Comparison of ENCODE assay signal across 21 cellular contexts in genomic region chr1:84155517-84155916, GRCh38. TPM values are rescaled to one million over a fixed set of nuclear protein-coding genes. Genes with fewer than 3 reads are reported as not detected.
A peak's percentile ranks its signal among the peaks of the same experiment; 100 is the strongest.
DNase-seq lines count a peak whose midpoint lies in the region; ATAC-seq and TF ChIP-seq lines count a peak whose summit lies in the region.
"Had no signal": no experiment of that assay in that cellular context is flagged by ENCODE, and none has a peak within 500 bp of the region (broad histone marks: within the 10 kb centered on the region; RNA-seq: fewer than 3 reads in every experiment).

No MANE protein-coding gene starts in this region.

- no peaks in the 10 kb centered on the region for H3K27me3 Mint-ChIP-seq in activated CD8-positive, alpha-beta T cell treated with anti-CD3 and anti-CD28 coated beads for 36 hours
- no peaks in the 10 kb centered on the region for H3K27me3 Mint-ChIP-seq in activated CD8-positive, alpha-beta T cell treated with anti-CD3 and anti-CD28 coated beads, Interleukin-2, amount 10 ng/mL, durations not matched to agents 7 days and 5 days (ENCODE audit: low read depth)
- no peaks in the 10 kb centered on the region for H3K27me3 Mint-ChIP-seq in T-helper 2 cell treated with Interferon-gamma antibody and Interleukin-4, amounts not matched to agents 5 μg/mL and 100 μg/mL, for 36 hours (ENCODE audit: low read depth)
- H3K27me3 Mint-ChIP-seq in natural killer cell treated with Interleukin-12 subunit alpha and Interleukin-12 subunit beta and Interleukin-15 and Interleukin-18, amount 100 ng/mL, for 72 hours = no peaks in the 10 kb centered on the region
- H3K27me3 Mint-ChIP-seq: T-helper 17 cell had no signal

- peaks cover 89% of the 10 kb centered on the region for H3K4me1 Mint-ChIP-seq in activated CD8-positive, alpha-beta T cell treated with anti-CD3 and anti-CD28 coated beads for 36 hours (ENCODE audit: low read depth)
- peaks cover 66% of the 10 kb centered on the region for H3K4me1 Mint-ChIP-seq in activated CD8-positive, alpha-beta T cell treated with anti-CD3 and anti-CD28 coated beads, Interleukin-2, amount 10 ng/mL, durations not matched to agents 7 days and 5 days (ENCODE audit: low read depth)
- H3K4me1 Mint-ChIP-seq in T-helper 2 cell treated with Interferon-gamma antibody and Interleukin-4, amounts not matched to agents 5 μg/mL and 100 μg/mL, for 36 hours (ENCODE audit: low read depth) = peaks cover 58% of the 10 kb centered on the region
- peaks cover 72 to 95% of the 10 kb centered on the region in 2 donors for H3K4me1 Mint-ChIP-seq in natural killer cell treated with Interleukin-12 subunit alpha and Interleukin-12 subunit beta and Interleukin-15 and Interleukin-18, amount 100 ng/mL, for 72 hours (ENCODE audit: low read depth in 2 of 2)

- peak; percentile 41 for ATAC-seq in activated CD8-positive, alpha-beta T cell treated with anti-CD3 and anti-CD28 coated beads for 36 hours
- ATAC-seq in activated CD8-positive, alpha-beta T cell treated with anti-CD3 and anti-CD28 coated beads, Interleukin-2, amount 10 ng/mL, durations not matched to agents 7 days and 5 days = no peak
- peak; percentile 35 for ATAC-seq in GM19452 (IDR thresholded peaks at IDR 0.05; ENCODE audit: unreplicated experiment)
- ATAC-seq in natural killer cell treated with Interleukin-12 subunit alpha and Interleukin-12 subunit beta and Interleukin-15 and Interleukin-18, amount 100 ng/mL, for 72 hours = peak in 1 of 2 donors; percentile 37
- ATAC-seq: GM23338 had no signal

- H3K9me3 Mint-ChIP-seq in activated CD8-positive, alpha-beta T cell treated with anti-CD3 and anti-CD28 coated beads for 36 hours = no peaks in the 10 kb centered on the region
- peaks cover 10% of the 10 kb centered on the region for H3K9me3 Mint-ChIP-seq in activated CD8-positive, alpha-beta T cell treated with anti-CD3 and anti-CD28 coated beads, Interleukin-2, amount 10 ng/mL, durations not matched to agents 7 days and 5 days (ENCODE audit: insufficient read depth)
- peaks cover 11% of the 10 kb centered on the region for H3K9me3 Mint-ChIP-seq in T-helper 2 cell treated with Interferon-gamma antibody and Interleukin-4, amounts not matched to agents 5 μg/mL and 100 μg/mL, for 36 hours
- no peaks in the 10 kb centered on the region for H3K9me3 Mint-ChIP-seq in natural killer cell treated with Interleukin-12 subunit alpha and Interleukin-12 subunit beta and Interleukin-15 and Interleukin-18, amount 100 ng/mL, for 72 hours

- no peak for DNase-seq in activated CD8-positive, alpha-beta T cell treated with anti-CD3 and anti-CD28 coated beads for 36 hours
- no peak for DNase-seq in activated CD8-positive, alpha-beta T cell treated with anti-CD3 and anti-CD28 coated beads, Interleukin-2, amount 10 ng/mL, durations not matched to agents 7 days and 5 days
- DNase-seq in T-helper 2 cell treated with Interferon-gamma antibody and Interleukin-4, amounts not matched to agents 5 μg/mL and 100 μg/mL, for 36 hours (ENCODE audit: low spot score) = no peak
- no peak for DNase-seq in natural killer cell treated with Interleukin-12 subunit alpha and Interleukin-12 subunit beta and Interleukin-15 and Interleukin-18, amount 100 ng/mL, for 72 hours (ENCODE audit: low spot score)
- no peak for DNase-seq in germinal center (ENCODE audit: low spot score)
- DNase-seq in NOMO-1 treated with DMSO at 0.1 percent for 48 hours (lab: John Stamatoyannopoulos, UW; ENCODE audit: unreplicated experiment) = no peak
- no peak for DNase-seq in activated gamma-delta T cell (lab: John Stamatoyannopoulos, UW)
- DNase-seq: activated CD8-positive, alpha-beta memory T cell treated with anti-CD3 and anti-CD28 coated beads for 24 hours; activated effector memory CD4-positive, alpha-beta T cell treated with Interleukin-2 at 50 U/mL for 16 hours; C1 segment of cervical spinal cord; central memory CD4-positive, alpha-beta T cell; foreskin melanocyte; kidney; MM.1S; NCI-H146; NCI-H526 treated with DMSO at 0.1 percent for 48 hours; ovary; SHP77; T-helper 17 cell had no signal

- H3K36me3 Mint-ChIP-seq in activated CD8-positive, alpha-beta T cell treated with anti-CD3 and anti-CD28 coated beads for 36 hours (ENCODE audit: low read depth) = peaks cover 34% of the 10 kb centered on the region
- H3K36me3 Mint-ChIP-seq in activated CD8-positive, alpha-beta T cell treated with anti-CD3 and anti-CD28 coated beads, Interleukin-2, amount 10 ng/mL, durations not matched to agents 7 days and 5 days (ENCODE audit: low read depth) = peaks cover 62% of the 10 kb centered on the region
- H3K36me3 Mint-ChIP-seq in T-helper 2 cell treated with Interferon-gamma antibody and Interleukin-4, amounts not matched to agents 5 μg/mL and 100 μg/mL, for 36 hours (ENCODE audit: low read depth) = peaks cover 59% of the 10 kb centered on the region
- peaks cover 29% of the 10 kb centered on the region for H3K36me3 Mint-ChIP-seq in natural killer cell treated with Interleukin-12 subunit alpha and Interleukin-12 subunit beta and Interleukin-15 and Interleukin-18, amount 100 ng/mL, for 72 hours

- CTCF ChIA-PET in activated CD8-positive, alpha-beta T cell treated with anti-CD3 and anti-CD28 coated beads for 36 hours (lab: Charles Lee) = interaction anchor here (0.9 to 1.4 kb wide), 2 partner anchors 9 to 206 kb away, joined by 3 to 6 read pairs; no protein-coding TSS in a partner anchor
- CTCF ChIA-PET in activated CD8-positive, alpha-beta T cell treated with anti-CD3 and anti-CD28 coated beads, Interleukin-2, amount 10 ng/mL, durations not matched to agents 7 days and 5 days (lab: Charles Lee) = no interaction called here

- intact Hi-C loops in activated CD8-positive, alpha-beta T cell treated with anti-CD3 and anti-CD28 coated beads for 36 hours (cut with micrococcal nuclease) = no loop called here

- TF ChIP-seq CTCF in activated CD8-positive, alpha-beta T cell treated with anti-CD3 and anti-CD28 coated beads for 36 hours (IDR thresholded peaks at IDR 0.05) = no peak

- H3K27ac Mint-ChIP-seq in activated CD8-positive, alpha-beta T cell treated with anti-CD3 and anti-CD28 coated beads for 36 hours = peak overlapping the region; percentile 83
- no peak overlapping the region for H3K27ac Mint-ChIP-seq in activated CD8-positive, alpha-beta T cell treated with anti-CD3 and anti-CD28 coated beads, Interleukin-2, amount 10 ng/mL, durations not matched to agents 7 days and 5 days
- peak overlapping the region; percentile 36 for H3K27ac Mint-ChIP-seq in T-helper 2 cell treated with Interferon-gamma antibody and Interleukin-4, amounts not matched to agents 5 μg/mL and 100 μg/mL, for 36 hours
- peak overlapping the region; percentile 88 to 94 for H3K27ac Mint-ChIP-seq in natural killer cell treated with Interleukin-12 subunit alpha and Interleukin-12 subunit beta and Interleukin-15 and Interleukin-18, amount 100 ng/mL, for 72 hours
- H3K27ac Mint-ChIP-seq: GM23338, T-helper 17 cell had no signal

- POLR2A ChIA-PET in activated CD8-positive, alpha-beta T cell treated with anti-CD3 and anti-CD28 coated beads for 36 hours (lab: Charles Lee) = interaction anchor here (1.5 kb wide), 2 partner anchors 9 kb away, joined by 4 to 6 read pairs; no protein-coding TSS in a partner anchor
- POLR2A ChIA-PET in activated CD8-positive, alpha-beta T cell treated with anti-CD3 and anti-CD28 coated beads, Interleukin-2, amount 10 ng/mL, durations not matched to agents 7 days and 5 days (lab: Charles Lee) = no interaction called here

- H3K4me3 Mint-ChIP-seq in activated CD8-positive, alpha-beta T cell treated with anti-CD3 and anti-CD28 coated beads for 36 hours = peak overlapping the region; percentile 56
- no peak overlapping the region for H3K4me3 Mint-ChIP-seq in activated CD8-positive, alpha-beta T cell treated with anti-CD3 and anti-CD28 coated beads, Interleukin-2, amount 10 ng/mL, durations not matched to agents 7 days and 5 days
- no peak overlapping the region for H3K4me3 Mint-ChIP-seq in T-helper 2 cell treated with Interferon-gamma antibody and Interleukin-4, amounts not matched to agents 5 μg/mL and 100 μg/mL, for 36 hours
- H3K4me3 Mint-ChIP-seq in natural killer cell treated with Interleukin-12 subunit alpha and Interleukin-12 subunit beta and Interleukin-15 and Interleukin-18, amount 100 ng/mL, for 72 hours = peak overlapping the region; percentile 76
- H3K4me3 Mint-ChIP-seq: GM23338, T-helper 17 cell had no signal

RNA-seq across cellular contexts. Expression of gene PRKACB, which starts 11.4 kb away (rescaled TPM):
- 10 to 100 TPM; 39.9 to 44.7 TPM for total RNA-seq in activated CD8-positive, alpha-beta T cell treated with anti-CD3 and anti-CD28 coated beads for 36 hours
- 10 to 100 TPM; 85.2 to 96.3 TPM for total RNA-seq in activated CD8-positive, alpha-beta T cell treated with anti-CD3 and anti-CD28 coated beads, Interleukin-2, amount 10 ng/mL, durations not matched to agents 7 days and 5 days
- 10 to 100 TPM; 46.6 to 65.9 TPM for total RNA-seq in natural killer cell treated with Interleukin-12 subunit alpha and Interleukin-12 subunit beta and Interleukin-15 and Interleukin-18, amount 100 ng/mL, for 72 hours

Comparison
In these comparisons a context has a peak if more than half of its experiments do, and no peak if none do; other contexts are left out.
1. H3K4me3 Mint-ChIP-seq: peak in activated CD8-positive, alpha-beta T cell treated with anti-CD3 and anti-CD28 coated beads for 36 hours (single experiment) and natural killer cell treated with Interleukin-12 subunit alpha and Interleukin-12 subunit beta and Interleukin-15 and Interleukin-18, amount 100 ng/mL, for 72 hours (single experiment); none in activated CD8-positive, alpha-beta T cell treated with anti-CD3 and anti-CD28 coated beads, Interleukin-2, amount 10 ng/mL, durations not matched to agents 7 days and 5 days (single experiment) and T-helper 2 cell treated with Interferon-gamma antibody and Interleukin-4, amounts not matched to agents 5 μg/mL and 100 μg/mL, for 36 hours (single experiment).